In genomic region chr10:102065561-102066420, GRCh38 we compare ENCODE assay signal across 8 cellular contexts. TPM values are rescaled to one million over a fixed set of nuclear protein-coding genes. Genes with fewer than 3 reads are reported as not detected.
DNase-seq lines count a peak whose midpoint lies in the region; ATAC-seq, FAIRE-seq and TF ChIP-seq lines count a peak whose summit lies in the region.

No MANE protein-coding gene starts in this region.

- TF ChIP-seq CTCF in D721Med (IDR thresholded peaks at IDR 0.05; ENCODE audit: insufficient read depth, missing control alignments) (peak; percentile 0), epithelial cell of proximal tubule (conservative IDR thresholded peaks at IDR 0.05; ENCODE audit: low read depth, low read length) (peak; percentile 10)

- H3K4me3 ChIP-seq in epithelial cell of proximal tubule (ENCODE audit: low read depth, low read length) (peak overlapping the region; percentile 89), muscle layer of colon (ENCODE audit: low read depth in 1 of 2, low read length in 2 of 2) (peak overlapping the region; percentile 75 to 86)

- no peak for DNase-seq in D721Med (ENCODE audit: insufficient read length, low spot score)
- peak; percentile 6 for DNase-seq in activated CD4-positive, alpha-beta T cell treated with anti-CD3 and anti-CD28 coated beads, Interleukin-2, amount 50 U/mL, for 1 hour
- no peak for DNase-seq in epithelial cell of proximal tubule (ENCODE audit: low read depth)
- DNase-seq in DMS114 treated with DMSO at 0.1 percent for 48 hours (lab: John Stamatoyannopoulos, UW; ENCODE audit: unreplicated experiment), result no peak
- DNase-seq in GDM1 (lab: John Stamatoyannopoulos, UW), result no peak

- ATAC-seq in GM19455 (IDR thresholded peaks at IDR 0.05; ENCODE audit: unreplicated experiment) (peak; percentile 27), HG03521 (IDR thresholded peaks at IDR 0.05; ENCODE audit: unreplicated experiment) (peak; percentile 21)

- peak overlapping the region; percentile 65 for H3K9ac ChIP-seq in muscle layer of colon (ENCODE audit: low read length)

- peak overlapping the region; percentile 97 for H3K27ac ChIP-seq in muscle layer of colon (ENCODE audit: low read depth, low read length)

- FAIRE-seq in D721Med (lab: Jason Lieb, UNC), result no peak

- peaks cover 23% of the 10 kb centered on the region for H3K36me3 ChIP-seq in muscle layer of colon (ENCODE audit: insufficient read depth, low read length)

- no peaks in the 10 kb centered on the region for H3K27me3 ChIP-seq in muscle layer of colon (ENCODE audit: control insufficient read depth in 1 of 2, insufficient read depth in 2 of 2, low read length in 2 of 2)

- H3K4me1 ChIP-seq in muscle layer of colon (ENCODE audit: insufficient read depth, low read length), result peaks cover 36% of the 10 kb centered on the region

- no peaks in the 10 kb centered on the region for H3K9me3 ChIP-seq in muscle layer of colon (ENCODE audit: low read length)

RNA-seq across cellular contexts. Expression of gene HPS6, which starts 0.6 kb away (rescaled TPM):
- 47.6 and 52.6 TPM in 2 replicates for total RNA-seq in epithelial cell of proximal tubule

RNA-seq across cellular contexts. Expression of gene ARMH3, which starts 9.8 kb away (rescaled TPM):
- 6.6 and 9.5 TPM in 2 replicates for total RNA-seq in epithelial cell of proximal tubule

RNA-seq across cellular contexts. Expression of gene LDB1, which starts 54.4 kb away (rescaled TPM):
- total RNA-seq in epithelial cell of proximal tubule, result 24.5 and 29.5 TPM in 2 replicates
